In the genomic region with DNA sequence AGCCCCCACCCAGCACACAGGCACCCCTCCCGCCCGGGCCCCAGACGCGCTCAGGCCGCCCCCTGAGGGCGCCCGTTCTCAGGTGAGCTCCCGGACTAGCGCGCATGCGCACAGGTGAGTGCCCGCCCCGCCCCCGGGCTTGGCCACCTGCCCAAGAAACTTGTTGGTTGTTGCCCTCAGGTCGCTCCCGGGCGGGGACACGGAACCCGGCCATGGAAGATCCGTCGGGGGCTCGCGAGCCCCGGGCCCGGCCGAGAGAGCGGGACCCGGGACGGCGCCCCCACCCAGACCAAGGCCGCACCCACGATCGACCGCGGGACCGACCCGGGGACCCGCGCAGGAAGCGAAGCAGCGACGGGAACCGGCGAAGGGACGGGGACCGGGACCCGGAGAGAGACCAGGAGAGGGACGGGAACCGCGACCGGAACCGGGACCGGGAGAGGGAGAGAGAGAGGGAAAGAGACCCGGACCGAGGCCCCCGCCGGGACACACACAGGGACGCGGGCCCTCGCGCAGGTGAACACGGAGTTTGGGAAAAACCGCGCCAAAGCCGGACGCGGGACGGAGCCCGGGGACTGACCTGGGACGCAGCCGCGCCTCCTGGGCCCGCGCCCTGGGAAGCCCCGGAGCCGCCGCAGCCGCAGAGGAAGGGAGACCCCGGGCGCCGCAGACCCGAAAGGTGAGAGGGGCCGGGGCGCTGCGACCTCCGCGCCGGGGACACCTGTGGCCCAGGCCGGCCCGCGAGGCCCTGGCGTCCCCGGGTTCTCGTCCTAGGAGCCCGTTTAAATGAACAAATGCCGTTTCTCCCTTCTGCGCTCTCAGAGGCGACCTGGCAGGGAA, we compare ENCODE assay signal across 2 cellular contexts.
TF ChIP-seq lines count a peak whose summit lies in the region.

TSS of gene MARVELD3 (plus strand) at position 167 of the 840 bp plus-strand sequence. CDS start at position 213, 46 bp downstream.

TF ChIP-seq in GM23338, 12 proteins besides CTCF, POLR2A, EP300 and RAD21 (continued from another document):
- TF ChIP-seq, protein P1, sequence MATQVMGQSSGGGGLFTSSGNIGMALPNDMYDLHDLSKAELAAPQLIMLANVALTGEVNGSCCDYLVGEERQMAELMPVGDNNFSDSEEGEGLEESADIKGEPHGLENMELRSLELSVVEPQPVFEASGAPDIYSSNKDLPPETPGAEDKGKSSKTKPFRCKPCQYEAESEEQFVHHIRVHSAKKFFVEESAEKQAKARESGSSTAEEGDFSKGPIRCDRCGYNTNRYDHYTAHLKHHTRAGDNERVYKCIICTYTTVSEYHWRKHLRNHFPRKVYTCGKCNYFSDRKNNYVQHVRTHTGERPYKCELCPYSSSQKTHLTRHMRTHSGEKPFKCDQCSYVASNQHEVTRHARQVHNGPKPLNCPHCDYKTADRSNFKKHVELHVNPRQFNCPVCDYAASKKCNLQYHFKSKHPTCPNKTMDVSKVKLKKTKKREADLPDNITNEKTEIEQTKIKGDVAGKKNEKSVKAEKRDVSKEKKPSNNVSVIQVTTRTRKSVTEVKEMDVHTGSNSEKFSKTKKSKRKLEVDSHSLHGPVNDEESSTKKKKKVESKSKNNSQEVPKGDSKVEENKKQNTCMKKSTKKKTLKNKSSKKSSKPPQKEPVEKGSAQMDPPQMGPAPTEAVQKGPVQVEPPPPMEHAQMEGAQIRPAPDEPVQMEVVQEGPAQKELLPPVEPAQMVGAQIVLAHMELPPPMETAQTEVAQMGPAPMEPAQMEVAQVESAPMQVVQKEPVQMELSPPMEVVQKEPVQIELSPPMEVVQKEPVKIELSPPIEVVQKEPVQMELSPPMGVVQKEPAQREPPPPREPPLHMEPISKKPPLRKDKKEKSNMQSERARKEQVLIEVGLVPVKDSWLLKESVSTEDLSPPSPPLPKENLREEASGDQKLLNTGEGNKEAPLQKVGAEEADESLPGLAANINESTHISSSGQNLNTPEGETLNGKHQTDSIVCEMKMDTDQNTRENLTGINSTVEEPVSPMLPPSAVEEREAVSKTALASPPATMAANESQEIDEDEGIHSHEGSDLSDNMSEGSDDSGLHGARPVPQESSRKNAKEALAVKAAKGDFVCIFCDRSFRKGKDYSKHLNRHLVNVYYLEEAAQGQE (IDR thresholded peaks at IDR 0.05; ENCODE audit: unreplicated experiment), result no peak

TF ChIP-seq in liver, 16 proteins besides CTCF, POLR2A, EP300 and RAD21 (continued from another document):
- TF ChIP-seq ZBTB33 (IDR thresholded peaks at IDR 0.05) (no peak), TAF1 (conservative IDR thresholded peaks at IDR 0.05) (no peak), HNF4G (IDR thresholded peaks at IDR 0.05) (no peak), JUND (IDR thresholded peaks at IDR 0.05) (no peak), GABPA (IDR thresholded peaks at IDR 0.05 in 1 of 2, conservative IDR thresholded peaks at IDR 0.05 in 1 of 2) (no peak), EGR1 (IDR thresholded peaks at IDR 0.05; ENCODE audit: low read depth in 2 of 2) (no peak), RXRA (IDR thresholded peaks at IDR 0.05) (no peak)
- TF ChIP-seq, protein P1 (IDR thresholded peaks at IDR 0.05), result no peak
- TF ChIP-seq, protein P2, sequence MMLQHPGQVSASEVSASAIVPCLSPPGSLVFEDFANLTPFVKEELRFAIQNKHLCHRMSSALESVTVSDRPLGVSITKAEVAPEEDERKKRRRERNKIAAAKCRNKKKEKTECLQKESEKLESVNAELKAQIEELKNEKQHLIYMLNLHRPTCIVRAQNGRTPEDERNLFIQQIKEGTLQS (IDR thresholded peaks at IDR 0.05), result no peak
